ENCODE assay signal across 1 cellular context in the genomic region with DNA sequence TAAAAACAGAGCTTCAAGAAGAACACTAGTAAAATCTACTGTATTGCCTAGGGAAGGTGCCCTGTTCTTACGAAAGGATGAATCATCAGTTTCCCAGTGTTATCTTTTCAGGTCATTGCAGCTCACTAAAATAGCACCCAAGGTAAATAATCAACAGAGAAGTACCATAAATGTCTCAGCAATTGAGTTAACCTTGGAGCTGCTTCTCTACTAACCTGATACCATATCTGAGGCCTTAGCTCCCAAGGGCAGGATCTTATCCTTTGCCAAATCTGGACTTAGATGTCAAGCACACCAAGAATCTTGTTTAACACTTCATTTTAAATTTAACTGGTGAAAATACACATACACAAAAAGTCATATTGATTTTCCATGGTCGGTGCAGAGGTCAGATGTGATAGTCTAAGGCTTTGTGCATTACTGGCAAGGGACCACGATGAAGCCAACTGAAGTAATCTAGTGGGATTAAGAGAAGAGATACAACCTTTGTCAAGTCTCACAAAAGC.
TF ChIP-seq lines count a peak whose summit lies in the region.

No MANE protein-coding gene starts in this region.

TF ChIP-seq in HepG2, 621 proteins besides CTCF, POLR2A, EP300 and RAD21 (continued from another document and continues in another):
- TF ChIP-seq HDAC1 (CRISPR knock-in tag; IDR thresholded peaks at IDR 0.05) (peak; percentile 39; the same call in 1 of the 2 replicates), ZSCAN22 (CRISPR knock-in tag; IDR thresholded peaks at IDR 0.05) (no peak), ZNF879 (CRISPR knock-in tag; IDR thresholded peaks at IDR 0.05) (no peak), MAZ (IDR thresholded peaks at IDR 0.05; ENCODE audit: borderline replicate concordance, low read depth, low read length) (no peak), MAZ (CRISPR knock-in tag; IDR thresholded peaks at IDR 0.05; ENCODE audit: low read depth) (no peak), ZNF251 (CRISPR knock-in tag; IDR thresholded peaks at IDR 0.05) (no peak), MAFK (conservative IDR thresholded peaks at IDR 0.05 in 1 of 2, IDR thresholded peaks at IDR 0.05 in 1 of 2; ENCODE audit: low read length in 2 of 2) (peak; percentile 74 to 87), HNRNPUL1 (IDR thresholded peaks at IDR 0.05; ENCODE audit: low read depth, low read length) (no peak), ZC3H4 (CRISPR knock-in tag; IDR thresholded peaks at IDR 0.05; ENCODE audit: borderline replicate concordance) (no peak), SMC3 (IDR thresholded peaks at IDR 0.05; ENCODE audit: low read length) (no peak), ZBED4 (CRISPR knock-in tag; IDR thresholded peaks at IDR 0.05; ENCODE audit: borderline replicate concordance) (no peak), KLF13 (CRISPR knock-in tag; IDR thresholded peaks at IDR 0.05) (no peak), HMG20B (CRISPR knock-in tag; conservative IDR thresholded peaks at IDR 0.05) (0 out of 2 replicates have a peak, but pooled peaks have one; percentile 22), FOSL1 (CRISPR knock-in tag; IDR thresholded peaks at IDR 0.05; ENCODE audit: borderline replicate concordance) (peak; percentile 78; the same call in 1 of the 2 replicates), RERE (CRISPR knock-in tag; IDR thresholded peaks at IDR 0.05; ENCODE audit: low read depth) (no peak), ZNF644 (CRISPR knock-in tag; IDR thresholded peaks at IDR 0.05; ENCODE audit: low read depth) (peak; percentile 77), ZNF20 (CRISPR knock-in tag; IDR thresholded peaks at IDR 0.05) (no peak), RXRB (CRISPR knock-in tag; IDR thresholded peaks at IDR 0.05; ENCODE audit: borderline replicate concordance) (peak; percentile 88), ZNF143 (CRISPR knock-in tag; IDR thresholded peaks at IDR 0.05) (no peak), ZNF777 (CRISPR knock-in tag; IDR thresholded peaks at IDR 0.05) (no peak), ZFP41 (CRISPR knock-in tag; IDR thresholded peaks at IDR 0.05; ENCODE audit: borderline replicate concordance) (no peak), MED13 (CRISPR knock-in tag; IDR thresholded peaks at IDR 0.05) (no peak), U2AF2 (IDR thresholded peaks at IDR 0.05; ENCODE audit: low read depth, low read length) (no peak), ZNF543 (CRISPR knock-in tag; IDR thresholded peaks at IDR 0.05) (no peak), ZNF12 (CRISPR knock-in tag; IDR thresholded peaks at IDR 0.05) (peak; percentile 69), PHF20 (CRISPR knock-in tag; IDR thresholded peaks at IDR 0.05) (0 out of 2 replicates have a peak, but pooled peaks have one; percentile 9), ZNF549 (CRISPR knock-in tag; IDR thresholded peaks at IDR 0.05) (no peak), PPARG (CRISPR knock-in tag; conservative IDR thresholded peaks at IDR 0.05) (0 out of 2 replicates have a peak, but pooled peaks have one; percentile 18), YEATS4 (CRISPR knock-in tag; IDR thresholded peaks at IDR 0.05; ENCODE audit: borderline replicate concordance) (0 out of 2 replicates have a peak, but pooled peaks have one; percentile 10), ZNF3 (CRISPR knock-in tag; IDR thresholded peaks at IDR 0.05) (no peak), CEBPB (IDR thresholded peaks at IDR 0.05; ENCODE audit: borderline replicate concordance, low read depth, low read length) (peak; percentile 43; the same call in 1 of the 2 replicates), ZFAT (CRISPR knock-in tag; conservative IDR thresholded peaks at IDR 0.05) (no peak), ZNF234 (CRISPR knock-in tag; conservative IDR thresholded peaks at IDR 0.05) (no peak), SMARCE1 (IDR thresholded peaks at IDR 0.05; ENCODE audit: borderline replicate concordance) (no peak), RORA (CRISPR knock-in tag; IDR thresholded peaks at IDR 0.05) (0 out of 2 replicates have a peak, but pooled peaks have one; percentile 78), KDM6A (CRISPR knock-in tag; IDR thresholded peaks at IDR 0.05; ENCODE audit: low read depth) (no peak), ZNF709 (CRISPR knock-in tag; IDR thresholded peaks at IDR 0.05) (no peak), IKZF1 (IDR thresholded peaks at IDR 0.05) (no peak), HBP1 (CRISPR knock-in tag; IDR thresholded peaks at IDR 0.05; ENCODE audit: low read depth) (no peak), FOXK1 (CRISPR knock-in tag; IDR thresholded peaks at IDR 0.05; ENCODE audit: borderline replicate concordance, low read depth) (peak; percentile 92), TBX2 (CRISPR knock-in tag; IDR thresholded peaks at IDR 0.05; ENCODE audit: borderline replicate concordance) (peak; percentile 55), ERF (CRISPR knock-in tag; IDR thresholded peaks at IDR 0.05) (no peak), PCBP1 (IDR thresholded peaks at IDR 0.05; ENCODE audit: borderline replicate concordance, low read depth, low read length) (no peak)
- TF ChIP-seq, protein P1, sequence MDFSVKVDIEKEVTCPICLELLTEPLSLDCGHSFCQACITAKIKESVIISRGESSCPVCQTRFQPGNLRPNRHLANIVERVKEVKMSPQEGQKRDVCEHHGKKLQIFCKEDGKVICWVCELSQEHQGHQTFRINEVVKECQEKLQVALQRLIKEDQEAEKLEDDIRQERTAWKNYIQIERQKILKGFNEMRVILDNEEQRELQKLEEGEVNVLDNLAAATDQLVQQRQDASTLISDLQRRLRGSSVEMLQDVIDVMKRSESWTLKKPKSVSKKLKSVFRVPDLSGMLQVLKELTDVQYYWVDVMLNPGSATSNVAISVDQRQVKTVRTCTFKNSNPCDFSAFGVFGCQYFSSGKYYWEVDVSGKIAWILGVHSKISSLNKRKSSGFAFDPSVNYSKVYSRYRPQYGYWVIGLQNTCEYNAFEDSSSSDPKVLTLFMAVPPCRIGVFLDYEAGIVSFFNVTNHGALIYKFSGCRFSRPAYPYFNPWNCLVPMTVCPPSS (IDR thresholded peaks at IDR 0.05), result no peak
- TF ChIP-seq, protein P2, sequence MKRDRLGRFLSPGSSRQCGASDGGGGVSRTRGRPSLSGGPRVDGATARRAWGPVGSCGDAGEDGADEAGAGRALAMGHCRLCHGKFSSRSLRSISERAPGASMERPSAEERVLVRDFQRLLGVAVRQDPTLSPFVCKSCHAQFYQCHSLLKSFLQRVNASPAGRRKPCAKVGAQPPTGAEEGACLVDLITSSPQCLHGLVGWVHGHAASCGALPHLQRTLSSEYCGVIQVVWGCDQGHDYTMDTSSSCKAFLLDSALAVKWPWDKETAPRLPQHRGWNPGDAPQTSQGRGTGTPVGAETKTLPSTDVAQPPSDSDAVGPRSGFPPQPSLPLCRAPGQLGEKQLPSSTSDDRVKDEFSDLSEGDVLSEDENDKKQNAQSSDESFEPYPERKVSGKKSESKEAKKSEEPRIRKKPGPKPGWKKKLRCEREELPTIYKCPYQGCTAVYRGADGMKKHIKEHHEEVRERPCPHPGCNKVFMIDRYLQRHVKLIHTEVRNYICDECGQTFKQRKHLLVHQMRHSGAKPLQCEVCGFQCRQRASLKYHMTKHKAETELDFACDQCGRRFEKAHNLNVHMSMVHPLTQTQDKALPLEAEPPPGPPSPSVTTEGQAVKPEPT (CRISPR knock-in tag; IDR thresholded peaks at IDR 0.05; ENCODE audit: low read depth), result no peak
